10 cellular contexts compared by ENCODE assay signal in the genomic region with DNA sequence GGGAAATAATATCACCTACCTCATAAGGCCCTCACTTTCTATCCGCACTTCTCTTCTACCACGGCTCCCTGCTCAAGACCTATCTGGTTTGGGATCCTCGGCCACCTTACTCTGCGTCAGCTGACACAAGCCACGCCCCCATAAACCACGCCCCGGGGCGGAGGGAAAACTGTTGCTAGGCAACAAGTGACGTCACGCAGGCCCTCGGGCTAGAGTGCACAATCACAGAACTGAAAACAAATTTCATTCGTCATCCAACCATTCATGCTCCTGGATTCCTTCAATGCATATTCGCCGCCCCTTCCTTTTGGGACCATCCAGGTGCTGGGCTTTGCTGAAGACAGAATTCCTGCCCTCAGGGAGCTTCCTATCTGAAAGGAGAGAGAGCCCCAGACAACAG.
DNase-seq lines count a peak whose midpoint lies in the region; ATAC-seq and TF ChIP-seq lines count a peak whose summit lies in the region.
"Had no signal": no experiment of that assay in that cellular context is flagged by ENCODE, and none has a peak within 500 bp of the region (broad histone marks: within the 10 kb centered on the region; RNA-seq: fewer than 3 reads in every experiment).

No MANE protein-coding gene starts in this region.

- no peaks in the 10 kb centered on the region for H3K4me1 ChIP-seq in CD4-positive, alpha-beta memory T cell (ENCODE audit: insufficient read depth, low read length)
- no peaks in the 10 kb centered on the region for H3K4me1 ChIP-seq in GM23248 (ENCODE audit: insufficient read depth)
- H3K4me1 ChIP-seq: prostate gland had no signal

- no peak overlapping the region for H3K27ac ChIP-seq in CD4-positive, alpha-beta memory T cell (ENCODE audit: low read depth, low read length)
- H3K27ac ChIP-seq in GM23248 = no peak overlapping the region
- H3K27ac ChIP-seq: prostate gland had no signal

- no peak overlapping the region for H3K4me3 ChIP-seq in CD4-positive, alpha-beta memory T cell (ENCODE audit: low read length in 2 of 2)
- H3K4me3 ChIP-seq in GM23248 = no peak overlapping the region
- H3K4me3 ChIP-seq: prostate gland had no signal

- H3K9ac ChIP-seq in GM23248 = no peak overlapping the region

- H3K36me3 ChIP-seq in CD4-positive, alpha-beta memory T cell (ENCODE audit: insufficient read depth, low read length) = no peaks in the 10 kb centered on the region
- H3K36me3 ChIP-seq in GM23248 (ENCODE audit: low read depth) = no peaks in the 10 kb centered on the region
- H3K36me3 ChIP-seq: prostate gland had no signal

- TF ChIP-seq CTCF in glutamatergic neuron (IDR thresholded peaks at IDR 0.05; ENCODE audit: partially characterized antibody, unreplicated experiment) = no peak

- no peaks in the 10 kb centered on the region for H3K36me3 Mint-ChIP-seq in CD4-positive, alpha-beta memory T cell
- no peaks in the 10 kb centered on the region for H3K36me3 Mint-ChIP-seq in glutamatergic neuron (ENCODE audit: unreplicated experiment)

- peaks cover 0 to 2% (median 0%) of the 10 kb centered on the region in 4 donors for H3K4me1 Mint-ChIP-seq in CD4-positive, alpha-beta memory T cell
- peaks cover 1% of the 10 kb centered on the region for H3K4me1 Mint-ChIP-seq in glutamatergic neuron (ENCODE audit: low read depth, unreplicated experiment)

- no peak overlapping the region for H2AFZ ChIP-seq in GM23248

- peaks cover 0 to 7% (median 2%) of the 10 kb centered on the region in 8 donors for H3K9me3 Mint-ChIP-seq in CD4-positive, alpha-beta memory T cell
- H3K9me3 Mint-ChIP-seq in glutamatergic neuron (ENCODE audit: unreplicated experiment) = no peaks in the 10 kb centered on the region

- no peaks in the 10 kb centered on the region for H3K9me2 ChIP-seq in GM23248 (ENCODE audit: insufficient read depth)

- no peaks in the 10 kb centered on the region for H3K27me3 ChIP-seq in CD4-positive, alpha-beta memory T cell (ENCODE audit: insufficient read depth, low read length)
- no peaks in the 10 kb centered on the region for H3K27me3 ChIP-seq in GM23248 (replicated peaks; ENCODE audit: insufficient read depth)

- intact Hi-C loops in CD4-positive, alpha-beta memory T cell (cut with micrococcal nuclease) = no loop called here

- DNase-seq in CD4-positive, alpha-beta memory T cell = peak in 4 of 5 donors; percentile 1 to 34 (median 10)
- DNase-seq in GM23248 (peak; percentile 27), T1000 (lab: John Stamatoyannopoulos, UW) (peak; percentile 13), glutamatergic neuron (peak; percentile 19), NCI-H2107 (lab: John Stamatoyannopoulos, UW) (no peak)
- DNase-seq: NCI-H748 treated with DMSO at 0.1 percent for 48 hours, T-helper 1 cell had no signal

- H3F3A ChIP-seq in GM23248 (ENCODE audit: insufficient read depth) = no peaks in the 10 kb centered on the region

- no peaks in the 10 kb centered on the region for H3K9me3 ChIP-seq in CD4-positive, alpha-beta memory T cell (ENCODE audit: control insufficient read depth in 1 of 2, low read length in 2 of 2)
- H3K9me3 ChIP-seq in GM23248 (ENCODE audit: low read depth) = no peaks in the 10 kb centered on the region
- H3K9me3 ChIP-seq: prostate gland had no signal

- no peaks in the 10 kb centered on the region for H3K27me3 Mint-ChIP-seq in CD4-positive, alpha-beta memory T cell
- no peaks in the 10 kb centered on the region for H3K27me3 Mint-ChIP-seq in glutamatergic neuron (ENCODE audit: unreplicated experiment)

- H3K79me2 ChIP-seq in GM23248 (ENCODE audit: insufficient read depth) = no peaks in the 10 kb centered on the region

- in situ Hi-C loops in GM23248 (cut with MboI) = no loop called here

- H3K27ac Mint-ChIP-seq in CD4-positive, alpha-beta memory T cell = peak overlapping the region in 1 of 7 donors; percentile 19
- no peak overlapping the region for H3K27ac Mint-ChIP-seq in glutamatergic neuron (ENCODE audit: unreplicated experiment)

- POLR2A ChIA-PET in CD4-positive, alpha-beta memory T cell (lab: Charles Lee; ENCODE audit: partially characterized antibody) = no interaction called here

- ATAC-seq in HG02798 (IDR thresholded peaks at IDR 0.05; ENCODE audit: poor library complexity, unreplicated experiment) (no peak), HG03045 (IDR thresholded peaks at IDR 0.05; ENCODE audit: unreplicated experiment) (no peak)

- WGBS in GM23248 (ENCODE audit: low coverage in 1 of 2, low lambda C conversion rate in 2 of 2, missing lambda C conversion rate in 2 of 2), 2 experiments = 58 to 59% methylated on average over 14 of the region's 14 CpGs

- no peaks in the 10 kb centered on the region for H4K20me1 ChIP-seq in GM23248 (ENCODE audit: insufficient read depth)

- H3K4me3 Mint-ChIP-seq in CD4-positive, alpha-beta memory T cell = no peak overlapping the region
- no peak overlapping the region for H3K4me3 Mint-ChIP-seq in glutamatergic neuron (ENCODE audit: unreplicated experiment)

- CTCF ChIA-PET in CD4-positive, alpha-beta memory T cell (lab: Charles Lee; ENCODE audit: partially characterized antibody) = no interaction called here

- no peak overlapping the region for H3K4me2 ChIP-seq in GM23248 (ENCODE audit: unreplicated experiment)
